8 cellular contexts compared by ENCODE assay signal in genomic region chr3:141401095-141401494, GRCh38. TPM values are rescaled to one million over a fixed set of nuclear protein-coding genes. Genes with fewer than 3 reads are reported as not detected.
DNase-seq lines count a peak whose midpoint lies in the region; ATAC-seq, FAIRE-seq and TF ChIP-seq lines count a peak whose summit lies in the region.

No MANE protein-coding gene starts in this region.

- peaks cover 0 to 4% of the 10 kb centered on the region in 2 donors for H3K9me3 ChIP-seq in breast epithelium
- peaks cover 0 to 3% of the 10 kb centered on the region in 2 donors for H3K9me3 ChIP-seq in kidney (ENCODE audit: control insufficient read depth in 1 of 2, low read length in 2 of 2)

- H3K9ac ChIP-seq in kidney (ENCODE audit: low read length in 2 of 2), result peak overlapping the region in 1 of 2 donors; percentile 5

- peak overlapping the region; percentile 80 for H3K4me3 Mint-ChIP-seq in stimulated activated naive CD8-positive, alpha-beta T cell treated with anti-CD3 and anti-CD28 coated beads, Interleukin-15, Interleukin-2, amounts not matched to agents 100 ng/mL and 50 ng/mL, for 24 hours
- peak overlapping the region; percentile 24 to 89 (median 53) for H3K4me3 Mint-ChIP-seq in naive thymus-derived CD8-positive, alpha-beta T cell

- intact Hi-C loops in breast epithelium (cut with DNase I; ENCODE audit: low total_unique reads) (no loop called here), kidney (cut with DNase I) (no loop called here)

- peak overlapping the region; percentile 62 for H3K27ac Mint-ChIP-seq in stimulated activated naive CD8-positive, alpha-beta T cell treated with anti-CD3 and anti-CD28 coated beads, Interleukin-15, Interleukin-2, amounts not matched to agents 100 ng/mL and 50 ng/mL, for 24 hours
- peak overlapping the region in 8 of 10 donors; percentile 74 to 97 (median 94) for H3K27ac Mint-ChIP-seq in naive thymus-derived CD8-positive, alpha-beta T cell

- peaks cover 22% of the 10 kb centered on the region for H3K36me3 Mint-ChIP-seq in stimulated activated naive CD8-positive, alpha-beta T cell treated with anti-CD3 and anti-CD28 coated beads, Interleukin-15, Interleukin-2, amounts not matched to agents 100 ng/mL and 50 ng/mL, for 24 hours (ENCODE audit: low read depth)
- peaks cover 13 to 30% (median 24%) of the 10 kb centered on the region in 3 donors for H3K36me3 Mint-ChIP-seq in naive thymus-derived CD8-positive, alpha-beta T cell

- no peak for TF ChIP-seq CTCF in breast epithelium (IDR thresholded peaks at IDR 0.05)
- TF ChIP-seq CTCF in kidney (IDR thresholded peaks at IDR 0.05; ENCODE audit: borderline replicate concordance, extremely low read depth, insufficient read depth), result no peak

- H3K4me1 ChIP-seq in breast epithelium (peaks cover 0 to 9% of the 10 kb centered on the region in 2 donors), kidney (ENCODE audit: control insufficient read depth in 1 of 2, insufficient read depth in 1 of 2, low read depth in 1 of 2, low read length in 2 of 2) (peaks cover 23 to 24% of the 10 kb centered on the region in 2 donors)

- H3K27me3 ChIP-seq in breast epithelium, result no peaks in the 10 kb centered on the region

- peaks cover 48% of the 10 kb centered on the region for H3K4me1 Mint-ChIP-seq in stimulated activated naive CD8-positive, alpha-beta T cell treated with anti-CD3 and anti-CD28 coated beads, Interleukin-15, Interleukin-2, amounts not matched to agents 100 ng/mL and 50 ng/mL, for 24 hours (ENCODE audit: low read depth)
- H3K4me1 Mint-ChIP-seq in naive thymus-derived CD8-positive, alpha-beta T cell, result peaks cover 14 to 58% (median 37%) of the 10 kb centered on the region in 4 donors

- peaks cover 6% of the 10 kb centered on the region for H3K9me3 Mint-ChIP-seq in stimulated activated naive CD8-positive, alpha-beta T cell treated with anti-CD3 and anti-CD28 coated beads, Interleukin-15, Interleukin-2, amounts not matched to agents 100 ng/mL and 50 ng/mL, for 24 hours
- peaks cover 0 to 11% (median 3%) of the 10 kb centered on the region in 9 donors for H3K9me3 Mint-ChIP-seq in naive thymus-derived CD8-positive, alpha-beta T cell

- no peak for ATAC-seq in stimulated activated naive CD8-positive, alpha-beta T cell treated with anti-CD3 and anti-CD28 coated beads, Interleukin-15, Interleukin-2, amounts not matched to agents 100 U/mL and 50 U/mL, for 24 hours
- ATAC-seq in naive thymus-derived CD8-positive, alpha-beta T cell, result no peak
- no peak for ATAC-seq in GM19023 (IDR thresholded peaks at IDR 0.05; ENCODE audit: unreplicated experiment)

- H3K27ac ChIP-seq in breast epithelium (peak overlapping the region; percentile 86 to 99), kidney (ENCODE audit: low read depth in 2 of 2, low read length in 2 of 2) (peak overlapping the region in 1 of 2 donors; percentile 87)

- no peaks in the 10 kb centered on the region for H3K27me3 Mint-ChIP-seq in stimulated activated naive CD8-positive, alpha-beta T cell treated with anti-CD3 and anti-CD28 coated beads, Interleukin-15, Interleukin-2, amounts not matched to agents 100 ng/mL and 50 ng/mL, for 24 hours
- no peaks in the 10 kb centered on the region for H3K27me3 Mint-ChIP-seq in naive thymus-derived CD8-positive, alpha-beta T cell

- no peak for DNase-seq in stimulated activated naive CD8-positive, alpha-beta T cell treated with anti-CD3 and anti-CD28 coated beads, Interleukin-15, Interleukin-2, amounts not matched to agents 100 U/mL and 50 U/mL, for 24 hours
- DNase-seq in breast epithelium (ENCODE audit: low spot score in 2 of 2), result no peak
- no peak for DNase-seq in naive thymus-derived CD8-positive, alpha-beta T cell
- no peak for DNase-seq in inferior parietal cortex (ENCODE audit: extremely low spot score)
- no peak for DNase-seq in kidney
- DNase-seq in HUDEP-2 (lab: John Stamatoyannopoulos, UW; ENCODE audit: unreplicated experiment in 76 of 76), result no peak

- TF ChIP-seq POLR2A in breast epithelium (IDR thresholded peaks at IDR 0.05), result no peak

- POLR2A ChIA-PET in naive thymus-derived CD8-positive, alpha-beta T cell (lab: Charles Lee), result interaction anchor here (0.7 to 4.6 kb wide), 9 partner anchors 11 to 135 kb away, joined by 3 to 69 read pairs (median 4); no protein-coding TSS in a partner anchor

- no peak overlapping the region for H3K4me3 ChIP-seq in breast epithelium
- no peak overlapping the region for H3K4me3 ChIP-seq in kidney (ENCODE audit: low read length in 2 of 2)

- FAIRE-seq in kidney (lab: Jason Lieb, UNC), result no peak

- H3K36me3 ChIP-seq in breast epithelium, result no peaks in the 10 kb centered on the region
- H3K36me3 ChIP-seq in kidney (ENCODE audit: control insufficient read depth in 1 of 2, insufficient read depth in 2 of 2, low read length in 2 of 2), result peaks cover 15 to 32% of the 10 kb centered on the region in 2 donors

RNA-seq across cellular contexts. Expression of gene ZBTB38, which starts 32.8 kb away (rescaled TPM):
- total RNA-seq in breast epithelium (100 to 1,000 TPM; 126 to 238 (median 138) TPM), kidney (113 TPM)
- total RNA-seq in naive thymus-derived CD8-positive, alpha-beta T cell, result 10 to 100 TPM; 48.3 to 49.7 TPM
- polyA plus RNA-seq in naive thymus-derived CD8-positive, alpha-beta T cell, result 100 to 1,000 TPM in 1 of 3 donors, 10 to 100 TPM in 2; 56.5 to 118 (median 60.8) TPM
- polyA plus RNA-seq in kidney (ENCODE audit: insufficient read depth, low read depth, low replicate concordance), result 8.6 TPM
